In the genomic region with DNA sequence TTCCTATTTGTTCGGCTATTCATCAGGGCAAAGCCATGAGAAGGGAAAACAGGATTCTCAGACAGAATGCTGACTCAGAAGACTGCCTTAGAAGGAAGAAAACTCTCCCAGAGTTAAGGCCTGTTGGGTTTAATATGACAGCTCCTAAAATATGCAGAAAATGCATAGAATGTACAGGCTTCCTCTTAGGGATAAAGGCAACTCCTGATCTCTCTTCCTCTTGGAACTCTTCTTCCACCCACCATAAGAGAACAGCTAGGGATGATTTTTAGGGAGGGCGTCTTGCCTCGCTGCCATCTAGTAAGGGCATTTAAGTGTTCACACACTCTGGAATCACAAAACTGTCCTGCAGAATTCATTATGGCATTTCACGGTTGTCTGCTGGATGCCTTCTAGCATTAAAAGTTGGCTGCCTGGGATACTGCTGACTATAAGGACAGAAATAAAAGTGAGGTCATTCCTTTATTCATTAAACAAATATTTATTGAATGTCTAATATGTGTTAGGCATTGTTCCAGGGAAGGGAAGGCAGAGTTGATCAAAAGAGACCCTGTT, we compare ENCODE assay signal across 10 cellular contexts.
DNase-seq lines count a peak whose midpoint lies in the region; ATAC-seq and TF ChIP-seq lines count a peak whose summit lies in the region.
"Had no signal": no experiment of that assay in that cellular context is flagged by ENCODE, and none has a peak within 500 bp of the region (broad histone marks: within the 10 kb centered on the region; RNA-seq: fewer than 3 reads in every experiment).

No MANE protein-coding gene starts in this region.

- H3K27ac Mint-ChIP-seq in naive thymus-derived CD8-positive, alpha-beta T cell, result peak overlapping the region in 3 of 10 donors; percentile 13 to 21 (median 17)

- CTCF ChIA-PET in OCI-LY7 (lab: Charles Lee; ENCODE audit: unreplicated experiment), result no interaction called here

- H3K4me2 ChIP-seq in OCI-LY7 (ENCODE audit: low read length), result no peak overlapping the region

- no peaks in the 10 kb centered on the region for H3K9me2 ChIP-seq in OCI-LY7 (ENCODE audit: insufficient read depth, low read length)

- no peak overlapping the region for H3K9ac ChIP-seq in HUES48 (ENCODE audit: low read depth, low read length)
- H3K9ac ChIP-seq: BLaER1 treated with 17β-estradiol and CSF1 and Interleukin-3, amounts not matched to agents 10 nM and 100 nM had no signal

- no peaks in the 10 kb centered on the region for H3K27me3 Mint-ChIP-seq in naive thymus-derived CD8-positive, alpha-beta T cell

- H3K4me3 Mint-ChIP-seq in naive thymus-derived CD8-positive, alpha-beta T cell, result no peak overlapping the region

- no peak for ATAC-seq in GM19023 (IDR thresholded peaks at IDR 0.05; ENCODE audit: unreplicated experiment)
- no peak for ATAC-seq in naive thymus-derived CD8-positive, alpha-beta T cell

- H4K20me1 ChIP-seq in OCI-LY7 (ENCODE audit: insufficient read depth, low read length), result no peaks in the 10 kb centered on the region

- H3K4me3 ChIP-seq in HUES48 (ENCODE audit: low read depth, low read length), result no peak overlapping the region
- H3K4me3 ChIP-seq in OCI-LY7 (ENCODE audit: low read depth, low read length, poor library complexity, severe bottlenecking), result no peak overlapping the region
- H3K4me3 ChIP-seq: BLaER1 treated with 17β-estradiol and CSF1 and Interleukin-3, amounts not matched to agents 10 nM and 100 nM had no signal

- peaks cover 5% of the 10 kb centered on the region; the same call in 1 of the 2 replicates for H3K36me3 ChIP-seq in HUES48 (ENCODE audit: control insufficient read depth, insufficient read depth, low read length)
- peaks cover 26% of the 10 kb centered on the region for H3K36me3 ChIP-seq in OCI-LY7 (ENCODE audit: insufficient read depth, low read length)

- H3K9me3 Mint-ChIP-seq in naive thymus-derived CD8-positive, alpha-beta T cell, result no peaks in the 10 kb centered on the region

- no TSS peak for BruUV-seq in OCI-LY7 (replicated peaks; lab: Mats Ljungman, UMichigan)

- intact Hi-C loops in OCI-LY7 (cut with micrococcal nuclease; ENCODE audit: unreplicated experiment), result no loop called here

- H3K9me3 ChIP-seq in HUES48 (ENCODE audit: control insufficient read depth, insufficient read depth, low read length), result no peaks in the 10 kb centered on the region
- H3K9me3 ChIP-seq in OCI-LY7 (ENCODE audit: low read length), result no peaks in the 10 kb centered on the region
- H3K9me3 ChIP-seq: BLaER1 treated with 17β-estradiol and CSF1 and Interleukin-3, amounts not matched to agents 10 nM and 100 nM had no signal

- no peaks in the 10 kb centered on the region for H3K79me2 ChIP-seq in OCI-LY7 (ENCODE audit: insufficient read depth, low read depth, low read length)

- H2AFZ ChIP-seq in OCI-LY7 (ENCODE audit: low read length), result no peak overlapping the region

- POLR2A ChIA-PET in OCI-LY7 (lab: Charles Lee), result interaction anchor here (0.6 kb wide), 1 partner anchor 1132 kb away, joined by 3 read pairs; no protein-coding TSS in a partner anchor
- POLR2A ChIA-PET in naive thymus-derived CD8-positive, alpha-beta T cell (lab: Charles Lee), result no interaction called here

- TF ChIP-seq CTCF in 22Rv1 (IDR thresholded peaks at IDR 0.05), result no peak
- TF ChIP-seq CTCF in OCI-LY7 (conservative IDR thresholded peaks at IDR 0.05; ENCODE audit: low read length), result no peak

- peaks cover 0 to 88% (median 27%) of the 10 kb centered on the region in 3 donors for H3K36me3 Mint-ChIP-seq in naive thymus-derived CD8-positive, alpha-beta T cell

- H3K4me1 ChIP-seq in HUES48 (ENCODE audit: control insufficient read depth, insufficient read depth, low read length) (peaks cover 6% of the 10 kb centered on the region), OCI-LY7 (ENCODE audit: insufficient read depth, low read length, poor library complexity, severe bottlenecking) (no peaks in the 10 kb centered on the region)

- peak; percentile 88 for DNase-seq in dermis blood vessel endothelial cell
- peak; percentile 85 to 89 for DNase-seq in lung microvascular endothelial cell (ENCODE audit: low read depth in 2 of 2)
- DNase-seq in OCI-LY7 (ENCODE audit: low spot score), result no peak
- DNase-seq in pons (ENCODE audit: low spot score), result no peak
- DNase-seq in naive thymus-derived CD8-positive, alpha-beta T cell, result no peak
- DNase-seq: Kasumi-1 had no signal

- H3K4me1 Mint-ChIP-seq in naive thymus-derived CD8-positive, alpha-beta T cell, result peaks cover 10 to 19% (median 12%) of the 10 kb centered on the region in 4 donors

- H3K27me3 ChIP-seq in HUES48 (ENCODE audit: control insufficient read depth, insufficient read depth, low read length), result no peaks in the 10 kb centered on the region
- H3K27me3 ChIP-seq: BLaER1 treated with 17β-estradiol and CSF1 and Interleukin-3, amounts not matched to agents 10 nM and 100 nM had no signal

- H3K27ac ChIP-seq in 22Rv1 (peak overlapping the region; percentile 57), HUES48 (ENCODE audit: low read depth, low read length) (peak overlapping the region; percentile 37), OCI-LY7 (ENCODE audit: low read depth, low read length, poor library complexity, severe bottlenecking) (no peak overlapping the region)
- H3K27ac ChIP-seq: BLaER1 treated with 17β-estradiol and CSF1 and Interleukin-3, amounts not matched to agents 10 nM and 100 nM had no signal

Comparison
In these comparisons a context has a peak if more than half of its experiments do, and no peak if none do; other contexts are left out.
1. DNase-seq: peak in dermis blood vessel endothelial cell (single experiment) and lung microvascular endothelial cell (2 of 2); none in OCI-LY7 (single experiment), pons (single experiment) and naive thymus-derived CD8-positive, alpha-beta T cell (0 of 10).